ENCODE assay signal across 8 cellular contexts in the genomic region with DNA sequence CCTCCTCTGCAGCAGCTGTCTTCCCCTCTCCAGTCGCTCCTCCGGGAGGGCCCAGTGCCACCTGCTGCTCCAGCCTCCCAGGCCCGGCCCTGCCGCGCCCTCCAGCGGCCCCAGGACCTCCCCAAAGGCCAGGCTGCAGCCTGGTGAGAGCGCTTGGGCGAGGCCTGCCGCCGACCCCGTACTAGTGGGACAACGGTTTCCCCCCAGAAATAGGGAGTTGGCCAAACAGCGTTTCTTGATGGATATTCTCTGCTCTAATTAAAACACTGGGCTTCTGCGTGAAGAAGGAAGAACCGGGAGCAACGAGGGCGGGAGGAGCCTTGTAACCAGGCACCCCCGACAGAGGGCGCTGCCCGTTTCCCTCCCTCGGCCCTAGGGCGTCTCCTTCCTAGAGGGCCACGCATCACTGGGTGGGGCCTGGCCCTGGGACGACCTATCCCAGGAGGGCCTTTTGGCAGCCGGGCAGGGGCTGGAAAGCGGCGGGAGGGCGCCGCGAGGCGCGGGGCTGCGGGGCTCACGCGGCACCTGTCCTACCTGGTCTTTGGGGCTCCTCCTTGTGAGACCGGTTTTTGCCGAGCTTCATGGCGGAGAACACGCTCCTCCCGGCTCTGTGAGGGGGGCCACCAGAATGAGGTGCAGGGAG. TPM values are rescaled to one million over a fixed set of nuclear protein-coding genes. Genes with fewer than 3 reads are reported as not detected.
A peak's percentile ranks its signal among the peaks of the same experiment; 100 is the strongest.
DNase-seq lines count a peak whose midpoint lies in the region; ATAC-seq and TF ChIP-seq lines count a peak whose summit lies in the region.

No MANE protein-coding gene starts in this region.

- H3K27ac Mint-ChIP-seq in endothelial cell (ENCODE audit: unreplicated experiment): no peak overlapping the region
- no peak overlapping the region for H3K27ac Mint-ChIP-seq in mesothelial cell of epicardium

- H3K9me3 Mint-ChIP-seq in endothelial cell (ENCODE audit: unreplicated experiment) (no peaks in the 10 kb centered on the region), mesothelial cell of epicardium (no peaks in the 10 kb centered on the region)

- no peaks in the 10 kb centered on the region for H3K36me3 Mint-ChIP-seq in endothelial cell (ENCODE audit: low read depth, unreplicated experiment)
- no peaks in the 10 kb centered on the region for H3K36me3 Mint-ChIP-seq in mesothelial cell of epicardium

- DNase-seq in ELR (ENCODE audit: low read depth) (peak; percentile 71), NCI-H82 treated with DMSO at 0.1 percent for 48 hours (lab: John Stamatoyannopoulos, UW; ENCODE audit: unreplicated experiment) (peak; percentile 75), endothelial cell (ENCODE audit: low spot score) (peak; percentile 79), mesothelial cell of epicardium (ENCODE audit: low spot score in 2 of 2, unreplicated experiment in 2 of 2) (peak; percentile 69 to 82)
- DNase-seq in activated CD8-positive, alpha-beta memory T cell treated with anti-CD3 and anti-CD28 coated beads for 4 hours (ENCODE audit: low read depth in 2 of 2): peak; percentile 52 to 56
- peak; percentile 75 for DNase-seq in stimulated activated CD8-positive, alpha-beta memory T cell treated with anti-CD3 and anti-CD28 coated beads, Interleukin-15, amount 100 ng/mL, for 24 hours (ENCODE audit: low read depth)

- ATAC-seq in HG03354 (IDR thresholded peaks at IDR 0.05; ENCODE audit: poor library complexity, severe bottlenecking, unreplicated experiment): peak; percentile 48
- no peak for ATAC-seq in GM19328 (IDR thresholded peaks at IDR 0.05; ENCODE audit: unreplicated experiment)

- H3K27me3 Mint-ChIP-seq in endothelial cell (ENCODE audit: unreplicated experiment) (no peaks in the 10 kb centered on the region), mesothelial cell of epicardium (ENCODE audit: low read depth) (peaks cover 24% of the 10 kb centered on the region)

- TF ChIP-seq CTCF in endothelial cell (IDR thresholded peaks at IDR 0.05; ENCODE audit: unreplicated experiment): peak; percentile 81
- peak; percentile 73 for TF ChIP-seq CTCF in mesothelial cell of epicardium (IDR thresholded peaks at IDR 0.05; ENCODE audit: unreplicated experiment)

- H3K4me1 Mint-ChIP-seq in endothelial cell (ENCODE audit: unreplicated experiment) (peaks cover 14% of the 10 kb centered on the region), mesothelial cell of epicardium (peaks cover 3% of the 10 kb centered on the region)

- H3K4me3 Mint-ChIP-seq in endothelial cell (ENCODE audit: unreplicated experiment): peak overlapping the region; percentile 76
- peak overlapping the region; percentile 63 for H3K4me3 Mint-ChIP-seq in mesothelial cell of epicardium

RNA-seq across cellular contexts. Expression of a gene that starts 25.4 kb away (rescaled TPM):
- total RNA-seq in endothelial cell (ENCODE audit: unreplicated experiment) (0.13 TPM), mesothelial cell of epicardium (0.16 to 0.40 TPM (median 0.25 TPM) in 3 replicates)
